In genomic region chr16:12120331-12120981, GRCh38 we compare ENCODE assay signal across 8 cellular contexts.
DNase-seq lines count a peak whose midpoint lies in the region; TF ChIP-seq lines count a peak whose summit lies in the region.

No MANE protein-coding gene starts in this region.

- H2AFZ ChIP-seq in fibroblast of lung (ENCODE audit: low read length): no peak overlapping the region

- H3K9ac ChIP-seq in fibroblast of lung (ENCODE audit: insufficient read depth, low read length): no peak overlapping the region

- no peak overlapping the region for H3K27ac ChIP-seq in fibroblast of lung (ENCODE audit: insufficient read depth, low read length)
- H3K27ac ChIP-seq in neutrophil: peak overlapping the region; percentile 69

- H3K4me3 ChIP-seq in fibroblast of lung (replicated peaks in 1 of 4; ENCODE audit: control extremely low read depth in 1 of 4, insufficient read depth in 1 of 4, low read depth in 3 of 4, low read length in 4 of 4): no peak overlapping the region
- H3K4me3 ChIP-seq in neutrophil (ENCODE audit: low read depth in 1 of 2, low read length in 1 of 2): no peak overlapping the region

- DNase-seq in ELF-1 (ENCODE audit: low read depth, low spot score) (peak; percentile 62), NCI-H748 (lab: John Stamatoyannopoulos, UW; ENCODE audit: unreplicated experiment) (peak; percentile 85), fibroblast of lung (ENCODE audit: low read depth in 2 of 2) (peak; percentile 70 to 79), OCI-M1 (lab: John Stamatoyannopoulos, UW) (no peak), medulla oblongata (ENCODE audit: extremely low spot score) (no peak), MV-4-11 (lab: John Stamatoyannopoulos, UW) (no peak)
- DNase-seq in stimulated activated CD4-positive, alpha-beta T cell treated with anti-CD3 and anti-CD28 coated beads, Interleukin-4, amount 100 ng/mL, for 24 hours: no peak

- TF ChIP-seq CTCF in fibroblast of lung (conservative IDR thresholded peaks at IDR 0.05 in 1 of 2, IDR thresholded peaks at IDR 0.05 in 1 of 2; ENCODE audit: low read depth in 1 of 2, low read length in 2 of 2): no peak
- TF ChIP-seq CTCF in neutrophil (IDR thresholded peaks at IDR 0.05): no peak

- peaks cover 7% of the 10 kb centered on the region for H3K4me1 ChIP-seq in fibroblast of lung (ENCODE audit: control insufficient read depth, extremely low read depth, insufficient read depth, low read length)
- peaks cover 20 to 29% of the 10 kb centered on the region in 2 experiments for H3K4me1 ChIP-seq in neutrophil (ENCODE audit: control insufficient read depth in 1 of 2, insufficient read depth in 1 of 2, low read depth in 1 of 2, low read length in 1 of 2)

- no peaks in the 10 kb centered on the region for H3K79me2 ChIP-seq in fibroblast of lung (ENCODE audit: control insufficient read depth, insufficient read depth, low read length)

- H3K27me3 ChIP-seq in fibroblast of lung (ENCODE audit: control insufficient read depth, insufficient read depth, low read length): no peaks in the 10 kb centered on the region
- H3K27me3 ChIP-seq in neutrophil: no peaks in the 10 kb centered on the region

- H4K20me1 ChIP-seq in fibroblast of lung (ENCODE audit: control insufficient read depth, extremely low read depth, insufficient read depth, low read length): no peaks in the 10 kb centered on the region

- H3K36me3 ChIP-seq in fibroblast of lung (ENCODE audit: control insufficient read depth, insufficient read depth, low read length): no peaks in the 10 kb centered on the region
- H3K36me3 ChIP-seq in neutrophil: no peaks in the 10 kb centered on the region

- peak overlapping the region; percentile 5 for H3K4me2 ChIP-seq in fibroblast of lung (ENCODE audit: extremely low read depth, insufficient read depth, low read length)

- no peaks in the 10 kb centered on the region for H3K9me3 ChIP-seq in fibroblast of lung (ENCODE audit: control insufficient read depth, insufficient read depth, low read depth, low read length)
- no peaks in the 10 kb centered on the region for H3K9me3 ChIP-seq in neutrophil

Comparison
In these comparisons a context has a peak if more than half of its experiments do, and no peak if none do; other contexts are left out.
1. DNase-seq: peak in ELF-1 (single experiment), NCI-H748 (single experiment) and fibroblast of lung (2 of 2); none in OCI-M1 (single experiment), medulla oblongata (single experiment), stimulated activated CD4-positive, alpha-beta T cell treated with anti-CD3 and anti-CD28 coated beads, Interleukin-4, amount 100 ng/mL, for 24 hours (single experiment) and MV-4-11 (single experiment).